Comparison of ENCODE assay signal across 12 cellular contexts in genomic region chr9:20315672-20316071, GRCh38.
DNase-seq lines count a peak whose midpoint lies in the region; ATAC-seq, FAIRE-seq and TF ChIP-seq lines count a peak whose summit lies in the region.
"Had no signal": no experiment of that assay in that cellular context is flagged by ENCODE, and none has a peak within 500 bp of the region (broad histone marks: within the 10 kb centered on the region; RNA-seq: fewer than 3 reads in every experiment).

No MANE protein-coding gene starts in this region.

- no peaks in the 10 kb centered on the region for H3K36me3 ChIP-seq in keratinocyte (ENCODE audit: control insufficient read depth in 2 of 2, extremely low read depth in 1 of 2, insufficient read depth in 2 of 2, low read length in 2 of 2)
- H3K36me3 ChIP-seq: upper lobe of right lung had no signal

- H3K4me1 ChIP-seq in keratinocyte (ENCODE audit: control insufficient read depth, extremely low read depth, insufficient read depth, low read length) = peaks cover 40% of the 10 kb centered on the region
- H3K4me1 ChIP-seq: upper lobe of right lung had no signal

- FAIRE-seq in keratinocyte (lab: Jason Lieb, UNC) = peak; percentile 41

- H4K20me1 ChIP-seq in keratinocyte (ENCODE audit: control insufficient read depth, extremely low read depth, insufficient read depth, low read length) = no peaks in the 10 kb centered on the region

- no peak overlapping the region for H3K4me3 ChIP-seq in keratinocyte (ENCODE audit: control insufficient read depth in 2 of 3, extremely low read depth in 1 of 3, insufficient read depth in 2 of 3, low read depth in 1 of 3, low read length in 3 of 3)
- H3K4me3 ChIP-seq: GM23338, upper lobe of right lung had no signal

- no peaks in the 10 kb centered on the region for H3K79me2 ChIP-seq in keratinocyte (ENCODE audit: control insufficient read depth, insufficient read depth, low read length)

- no peak overlapping the region for H3K9ac ChIP-seq in keratinocyte (ENCODE audit: control insufficient read depth, extremely low read depth, insufficient read depth, low read length)

- H3K4me2 ChIP-seq in keratinocyte (ENCODE audit: control insufficient read depth, extremely low read depth, insufficient read depth, low read depth, low read length) = no peak overlapping the region
- H3K4me2 ChIP-seq: GM23338 had no signal

- peak; percentile 78 for DNase-seq in AG20443 (ENCODE audit: low spot score)
- peak; percentile 71 for DNase-seq in HFFc6
- DNase-seq in activated naive CD8-positive, alpha-beta T cell treated with anti-CD3 and anti-CD28 coated beads, Interleukin-2, amount 50 U/mL, for 24 hours = no peak
- DNase-seq in keratinocyte (ENCODE audit: low read depth, low spot score) = peak; percentile 64
- no peak for DNase-seq in Ammon's horn (ENCODE audit: low spot score)
- no peak for DNase-seq in DMS79 (lab: John Stamatoyannopoulos, UW)
- no peak for DNase-seq in NCI-H2107 treated with DMSO at 0.1 percent for 48 hours (lab: John Stamatoyannopoulos, UW; ENCODE audit: unreplicated experiment)
- no peak for DNase-seq in medulla oblongata (ENCODE audit: extremely low spot score)
- DNase-seq: naive B cell, upper lobe of right lung had no signal

- dilution Hi-C loops in keratinocyte (cut with MboI; ENCODE audit: extremely low pct_ligation_motif_present, low sequenced_read_pairs) = no loop called here

- H3K27me3 Mint-ChIP-seq in HFFc6 (ENCODE audit: insufficient read depth) = no peaks in the 10 kb centered on the region
- H3K27me3 Mint-ChIP-seq in activated naive CD8-positive, alpha-beta T cell treated with anti-CD3 and anti-CD28 coated beads, Interleukin-2, amount 50 U/mL, for 24 hours = no peaks in the 10 kb centered on the region

- no peaks in the 10 kb centered on the region for H3K27me3 ChIP-seq in keratinocyte (ENCODE audit: control insufficient read depth, extremely low read depth, insufficient read depth, low read length)
- H3K27me3 ChIP-seq: upper lobe of right lung had no signal

- TF ChIP-seq CTCF in HFFc6 (IDR thresholded peaks at IDR 0.05) (no peak), keratinocyte (optimal IDR thresholded peaks at IDR 0.05 in 1 of 3, IDR thresholded peaks at IDR 0.05 in 1 of 3, conservative IDR thresholded peaks at IDR 0.05 in 1 of 3; ENCODE audit: extremely low read depth in 1 of 3, insufficient read depth in 2 of 3, low read length in 3 of 3) (no peak)

- H3K9me3 ChIP-seq in keratinocyte (ENCODE audit: control insufficient read depth, low read depth, low read length) = no peaks in the 10 kb centered on the region
- H3K9me3 ChIP-seq: upper lobe of right lung had no signal

- ATAC-seq in activated naive CD8-positive, alpha-beta T cell treated with anti-CD3 and anti-CD28 coated beads, Interleukin-2, amount 50 U/mL, for 24 hours = peak; percentile 58
- ATAC-seq: GM23338, upper lobe of right lung, WTC11 had no signal

- H3K27ac ChIP-seq in keratinocyte (ENCODE audit: control insufficient read depth, insufficient read depth, low read length) = peak overlapping the region; percentile 37
- H3K27ac ChIP-seq: upper lobe of right lung had no signal

- H3K9me1 ChIP-seq in keratinocyte (ENCODE audit: control insufficient read depth, extremely low read depth, insufficient read depth, low read length) = no peaks in the 10 kb centered on the region

- peak overlapping the region; percentile 39 for H2AFZ ChIP-seq in keratinocyte (ENCODE audit: control insufficient read depth, low read length)
- H2AFZ ChIP-seq: GM23338 had no signal

- H3K4me1 Mint-ChIP-seq in HFFc6 (ENCODE audit: low read depth) = peaks cover 47% of the 10 kb centered on the region
- H3K4me1 Mint-ChIP-seq in activated naive CD8-positive, alpha-beta T cell treated with anti-CD3 and anti-CD28 coated beads, Interleukin-2, amount 50 U/mL, for 24 hours = peaks cover 61% of the 10 kb centered on the region
- H3K4me1 Mint-ChIP-seq: GM23338, naive B cell had no signal

- H3K27ac Mint-ChIP-seq in HFFc6 = no peak overlapping the region; the same call in 1 of the 2 replicates
- peak overlapping the region; percentile 80 for H3K27ac Mint-ChIP-seq in activated naive CD8-positive, alpha-beta T cell treated with anti-CD3 and anti-CD28 coated beads, Interleukin-2, amount 50 U/mL, for 24 hours
- H3K27ac Mint-ChIP-seq: GM23338, naive B cell, WTC11 had no signal

- H3K36me3 Mint-ChIP-seq in HFFc6 (ENCODE audit: low read depth) = no peaks in the 10 kb centered on the region
- peaks cover 2% of the 10 kb centered on the region for H3K36me3 Mint-ChIP-seq in activated naive CD8-positive, alpha-beta T cell treated with anti-CD3 and anti-CD28 coated beads, Interleukin-2, amount 50 U/mL, for 24 hours (ENCODE audit: low read depth)
- H3K36me3 Mint-ChIP-seq: naive B cell had no signal

- H3K9me3 Mint-ChIP-seq in HFFc6 = no peaks in the 10 kb centered on the region
- no peaks in the 10 kb centered on the region for H3K9me3 Mint-ChIP-seq in activated naive CD8-positive, alpha-beta T cell treated with anti-CD3 and anti-CD28 coated beads, Interleukin-2, amount 50 U/mL, for 24 hours
- H3K9me3 Mint-ChIP-seq: GM23338 had no signal

- H3K4me3 Mint-ChIP-seq in HFFc6 = no peak overlapping the region
- no peak overlapping the region for H3K4me3 Mint-ChIP-seq in activated naive CD8-positive, alpha-beta T cell treated with anti-CD3 and anti-CD28 coated beads, Interleukin-2, amount 50 U/mL, for 24 hours
- H3K4me3 Mint-ChIP-seq: GM23338, naive B cell, WTC11 had no signal

Comparison
In these comparisons a context has a peak if more than half of its experiments do, and no peak if none do; other contexts are left out.
1. DNase-seq: peak in AG20443 (single experiment), HFFc6 (single experiment) and keratinocyte (single experiment); none in activated naive CD8-positive, alpha-beta T cell treated with anti-CD3 and anti-CD28 coated beads, Interleukin-2, amount 50 U/mL, for 24 hours (single experiment), Ammon's horn (single experiment), DMS79 (single experiment), NCI-H2107 treated with DMSO at 0.1 percent for 48 hours (single experiment) and medulla oblongata (single experiment).